26 cellular contexts compared by ENCODE assay signal in genomic region chr2:127115471-127116199, GRCh38. TPM values are rescaled to one million over a fixed set of nuclear protein-coding genes. Genes with fewer than 3 reads are reported as not detected.
DNase-seq lines count a peak whose midpoint lies in the region; ATAC-seq and TF ChIP-seq lines count a peak whose summit lies in the region.
"Had no signal": no experiment of that assay in that cellular context is flagged by ENCODE, and none has a peak within 500 bp of the region (broad histone marks: within the 10 kb centered on the region; RNA-seq: fewer than 3 reads in every experiment).

No MANE protein-coding gene starts in this region.

- H3K9me3 ChIP-seq in gastrocnemius medialis = no peaks in the 10 kb centered on the region
- H3K9me3 ChIP-seq: ascending aorta, left lung, SK-N-SH had no signal

- H3K36me3 Mint-ChIP-seq in osteocyte (ENCODE audit: unreplicated experiment) = no peaks in the 10 kb centered on the region
- H3K36me3 Mint-ChIP-seq: activated naive CD4-positive, alpha-beta T cell treated with anti-CD3 and anti-CD28 coated beads, Interleukin-2, amount 50 U/mL, for 72 hours; CD14-positive monocyte; IgD-negative memory B cell; naive thymus-derived CD8-positive, alpha-beta T cell had no signal

- no peaks in the 10 kb centered on the region for H3K27me3 Mint-ChIP-seq in osteocyte (ENCODE audit: unreplicated experiment)

- H3K4me3 ChIP-seq in dorsolateral prefrontal cortex (no peak overlapping the region), gastrocnemius medialis (no peak overlapping the region)
- H3K4me3 ChIP-seq: ascending aorta, left lung had no signal

- no peaks in the 10 kb centered on the region for H3K4me1 Mint-ChIP-seq in osteocyte (ENCODE audit: unreplicated experiment)
- H3K4me1 Mint-ChIP-seq: CD14-positive monocyte, IgD-negative memory B cell had no signal

- H3K27ac ChIP-seq in dorsolateral prefrontal cortex = peak overlapping the region in 48 of 59 donors; percentile 2 to 99 (median 94)
- H3K27ac ChIP-seq in temporal lobe (ENCODE audit: low read depth, low read length) = peak overlapping the region; percentile 69
- no peak overlapping the region for H3K27ac ChIP-seq in gastrocnemius medialis
- H3K27ac ChIP-seq: ascending aorta, left lung, RWPE1, WERI-Rb-1 had no signal

- H3K27me3 ChIP-seq in dorsolateral prefrontal cortex (no peaks in the 10 kb centered on the region), gastrocnemius medialis (no peaks in the 10 kb centered on the region)
- H3K27me3 ChIP-seq: ascending aorta had no signal

- no peak overlapping the region for H3K4me3 Mint-ChIP-seq in osteocyte (ENCODE audit: unreplicated experiment)
- H3K4me3 Mint-ChIP-seq: CD14-positive monocyte; IgD-negative memory B cell; naive thymus-derived CD8-positive, alpha-beta T cell had no signal

- no peaks in the 10 kb centered on the region for H3K36me3 ChIP-seq in gastrocnemius medialis
- H3K36me3 ChIP-seq: ascending aorta, left lung had no signal

- TF ChIP-seq CTCF in dorsolateral prefrontal cortex (IDR thresholded peaks at IDR 0.05 in 54 of 56, conservative IDR thresholded peaks at IDR 0.05 in 2 of 56; ENCODE audit: low read depth in 1 of 56, partially characterized antibody in 56 of 56) = no peak
- no peak for TF ChIP-seq CTCF in osteocyte (IDR thresholded peaks at IDR 0.05)
- TF ChIP-seq CTCF in gastrocnemius medialis (IDR thresholded peaks at IDR 0.05 in 4 of 5, conservative IDR thresholded peaks at IDR 0.05 in 1 of 5) = no peak

- DNase-seq in HuH-7 (ENCODE audit: low spot score) = peak; percentile 69
- peak in 1 of 10 donors; percentile 23 for DNase-seq in dorsolateral prefrontal cortex
- DNase-seq in osteocyte (ENCODE audit: extremely low spot score, unreplicated experiment) = peak; percentile 34
- no peak for DNase-seq in gastrocnemius medialis
- no peak for DNase-seq in NOMO-1 treated with DMSO at 0.1 percent for 48 hours (lab: John Stamatoyannopoulos, UW; ENCODE audit: unreplicated experiment)
- DNase-seq: activated CD4-positive, alpha-beta T cell treated with anti-CD3 and anti-CD28 coated beads, Interleukin-2, amount 50 U/mL, for 4 hours; effector memory CD4-positive, alpha-beta T cell; erythroblast; naive thymus-derived CD8-positive, alpha-beta T cell; NCI-H1105; NCI-H2081; NCI-H226; NCI-H748 treated with DMSO at 0.1 percent for 48 hours; SK-N-SH; T-helper 2 cell had no signal

- no peak for ATAC-seq in HG03354 (IDR thresholded peaks at IDR 0.05; ENCODE audit: poor library complexity, severe bottlenecking, unreplicated experiment)
- ATAC-seq in gastrocnemius medialis = no peak
- ATAC-seq: activated naive CD4-positive, alpha-beta T cell treated with anti-CD3 and anti-CD28 coated beads, Interleukin-2, amount 50 U/mL, for 72 hours; left lung; naive thymus-derived CD8-positive, alpha-beta T cell; sciatic nerve had no signal

- no peak for TF ChIP-seq POLR2A in gastrocnemius medialis (IDR thresholded peaks at IDR 0.05)

- intact Hi-C loops in dorsolateral prefrontal cortex (cut with DNase I) (no loop called here), gastrocnemius medialis (cut with DNase I; ENCODE audit: low total_unique reads) (no loop called here)

- no peak overlapping the region for H3K27ac Mint-ChIP-seq in osteocyte (ENCODE audit: unreplicated experiment)
- H3K27ac Mint-ChIP-seq: activated naive CD4-positive, alpha-beta T cell treated with anti-CD3 and anti-CD28 coated beads, Interleukin-2, amount 50 U/mL, for 72 hours; activated T-helper 2 cell treated with anti-CD3 and anti-CD28 coated beads, Interferon-gamma antibody, Interleukin-2, Interleukin-4, amounts not matched to agents 10 μg/mL and 5 μg/mL and 100 μg/mL, durations not matched to agents 14 hours and 24 hours and 36 hours; CD14-positive monocyte; IgD-negative memory B cell; naive thymus-derived CD8-positive, alpha-beta T cell had no signal

- in situ Hi-C loops in gastrocnemius medialis (cut with MboI; ENCODE audit: low sequenced_read_pairs in 4 of 4) = no loop called here

- H3K4me1 ChIP-seq in gastrocnemius medialis = no peaks in the 10 kb centered on the region
- H3K4me1 ChIP-seq: ascending aorta, left lung had no signal

- no peaks in the 10 kb centered on the region for H3K9me3 Mint-ChIP-seq in osteocyte (ENCODE audit: unreplicated experiment)
- H3K9me3 Mint-ChIP-seq: activated naive CD4-positive, alpha-beta T cell treated with anti-CD3 and anti-CD28 coated beads, Interleukin-2, amount 50 U/mL, for 72 hours; activated T-helper 2 cell treated with anti-CD3 and anti-CD28 coated beads, Interferon-gamma antibody, Interleukin-2, Interleukin-4, amounts not matched to agents 10 μg/mL and 5 μg/mL and 100 μg/mL, durations not matched to agents 14 hours and 24 hours and 36 hours; IgD-negative memory B cell; naive thymus-derived CD8-positive, alpha-beta T cell had no signal

RNA-seq across cellular contexts. Expression of gene BIN1, which starts 8.7 kb away (rescaled TPM):
- 100 to 1,000 TPM; 151 to 703 (median 290) TPM for total RNA-seq in dorsolateral prefrontal cortex
- 101 TPM in 2 replicates for total RNA-seq in osteocyte
- total RNA-seq in temporal lobe = 42.8 TPM
- total RNA-seq in gastrocnemius medialis = 1,000 to 10,000 TPM; 1,150 to 2,167 (median 1,736) TPM

Comparison
In these comparisons a context has a peak if more than half of its experiments do, and no peak if none do; other contexts are left out.
1. DNase-seq: peak in HuH-7 (single experiment) and osteocyte (single experiment); none in gastrocnemius medialis (0 of 2) and NOMO-1 treated with DMSO at 0.1 percent for 48 hours (single experiment).
2. H3K27ac ChIP-seq: peak in dorsolateral prefrontal cortex (48 of 59) and temporal lobe (single experiment); none in gastrocnemius medialis (0 of 4).